ENCODE assay signal across 9 cellular contexts in the genomic region with DNA sequence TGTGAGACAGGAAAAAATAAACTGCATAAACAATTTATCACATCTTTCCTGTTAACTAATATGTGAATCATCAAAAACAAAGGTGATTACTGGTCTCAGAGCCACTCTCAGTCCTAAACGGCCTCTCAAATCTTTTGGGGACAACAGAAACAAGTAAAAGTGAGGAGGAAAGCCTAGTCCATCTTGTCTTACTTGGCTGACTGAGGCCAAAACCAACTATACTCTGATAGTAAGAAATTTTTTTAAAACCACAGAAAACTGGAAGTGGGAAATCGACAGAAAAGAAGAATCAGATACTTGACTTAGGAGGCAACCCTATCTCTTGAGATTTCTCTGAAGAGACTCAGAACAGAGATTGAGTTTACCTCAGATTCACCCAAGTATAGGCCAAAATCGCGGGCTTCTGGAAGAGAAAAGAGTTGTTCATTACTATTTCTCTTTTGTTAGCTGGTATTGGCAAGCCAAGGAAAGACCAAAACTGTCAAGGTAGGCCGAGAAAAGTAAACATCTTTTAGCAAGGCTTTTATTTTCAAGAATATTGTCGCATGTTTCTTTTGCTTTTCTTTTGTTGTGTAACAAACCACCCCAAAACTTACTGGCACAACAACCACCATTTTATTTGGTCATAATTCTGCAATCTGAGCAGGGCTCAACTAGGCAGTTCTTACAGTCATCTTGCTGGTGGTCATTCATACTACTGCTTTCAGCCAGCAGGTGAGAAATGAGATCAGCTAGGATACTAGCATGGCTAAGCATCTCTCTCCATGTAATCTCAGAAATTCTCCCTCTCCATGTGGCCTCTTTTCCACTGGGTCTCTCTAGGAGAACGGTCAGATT.
DNase-seq lines count a peak whose midpoint lies in the region; ATAC-seq lines count a peak whose summit lies in the region.
"Had no signal": no experiment of that assay in that cellular context is flagged by ENCODE, and none has a peak within 500 bp of the region (broad histone marks: within the 10 kb centered on the region; RNA-seq: fewer than 3 reads in every experiment).

No MANE protein-coding gene starts in this region.

- no peak overlapping the region for H3K4me3 Mint-ChIP-seq in stimulated activated naive CD8-positive, alpha-beta T cell treated with anti-CD3 and anti-CD28 coated beads, Interleukin-15, Interleukin-2, amounts not matched to agents 100 ng/mL and 50 ng/mL, for 24 hours
- H3K4me3 Mint-ChIP-seq in T-helper 2 cell treated with Interferon-gamma antibody and Interleukin-4, amounts not matched to agents 5 μg/mL and 100 μg/mL, for 36 hours, result no peak overlapping the region

- H3K27me3 Mint-ChIP-seq in stimulated activated naive CD8-positive, alpha-beta T cell treated with anti-CD3 and anti-CD28 coated beads, Interleukin-15, Interleukin-2, amounts not matched to agents 100 ng/mL and 50 ng/mL, for 24 hours, result no peaks in the 10 kb centered on the region
- no peaks in the 10 kb centered on the region for H3K27me3 Mint-ChIP-seq in T-helper 2 cell treated with Interferon-gamma antibody and Interleukin-4, amounts not matched to agents 5 μg/mL and 100 μg/mL, for 36 hours (ENCODE audit: low read depth)

- peak overlapping the region; percentile 63 for H3K27ac Mint-ChIP-seq in stimulated activated naive CD8-positive, alpha-beta T cell treated with anti-CD3 and anti-CD28 coated beads, Interleukin-15, Interleukin-2, amounts not matched to agents 100 ng/mL and 50 ng/mL, for 24 hours
- peak overlapping the region; percentile 69 for H3K27ac Mint-ChIP-seq in T-helper 2 cell treated with Interferon-gamma antibody and Interleukin-4, amounts not matched to agents 5 μg/mL and 100 μg/mL, for 36 hours

- no peak for DNase-seq in stimulated activated naive CD8-positive, alpha-beta T cell treated with anti-CD3 and anti-CD28 coated beads, Interleukin-15, Interleukin-2, amounts not matched to agents 100 U/mL and 50 U/mL, for 24 hours
- no peak for DNase-seq in T-helper 2 cell treated with Interferon-gamma antibody and Interleukin-4, amounts not matched to agents 5 μg/mL and 100 μg/mL, for 36 hours (ENCODE audit: low spot score)
- DNase-seq in HPDE6-E6E7 (ENCODE audit: extremely low spot score), result no peak
- no peak for DNase-seq in hypothalamus (lab: John Stamatoyannopoulos, UW)
- DNase-seq in anterior cingulate cortex (lab: John Stamatoyannopoulos, UW), result no peak
- DNase-seq: head of caudate nucleus had no signal

- peaks cover 55% of the 10 kb centered on the region for H3K36me3 Mint-ChIP-seq in stimulated activated naive CD8-positive, alpha-beta T cell treated with anti-CD3 and anti-CD28 coated beads, Interleukin-15, Interleukin-2, amounts not matched to agents 100 ng/mL and 50 ng/mL, for 24 hours (ENCODE audit: low read depth)
- peaks cover 30% of the 10 kb centered on the region for H3K36me3 Mint-ChIP-seq in T-helper 2 cell treated with Interferon-gamma antibody and Interleukin-4, amounts not matched to agents 5 μg/mL and 100 μg/mL, for 36 hours (ENCODE audit: low read depth)

- no peak for ATAC-seq in stimulated activated naive CD8-positive, alpha-beta T cell treated with anti-CD3 and anti-CD28 coated beads, Interleukin-15, Interleukin-2, amounts not matched to agents 100 U/mL and 50 U/mL, for 24 hours
- ATAC-seq in HG02938 (IDR thresholded peaks at IDR 0.05; ENCODE audit: unreplicated experiment) (peak; percentile 50), HG03457 (IDR thresholded peaks at IDR 0.05; ENCODE audit: unreplicated experiment) (no peak)

- no peaks in the 10 kb centered on the region for H3K9me3 Mint-ChIP-seq in stimulated activated naive CD8-positive, alpha-beta T cell treated with anti-CD3 and anti-CD28 coated beads, Interleukin-15, Interleukin-2, amounts not matched to agents 100 ng/mL and 50 ng/mL, for 24 hours
- no peaks in the 10 kb centered on the region for H3K9me3 Mint-ChIP-seq in T-helper 2 cell treated with Interferon-gamma antibody and Interleukin-4, amounts not matched to agents 5 μg/mL and 100 μg/mL, for 36 hours

- H3K4me1 Mint-ChIP-seq in stimulated activated naive CD8-positive, alpha-beta T cell treated with anti-CD3 and anti-CD28 coated beads, Interleukin-15, Interleukin-2, amounts not matched to agents 100 ng/mL and 50 ng/mL, for 24 hours (ENCODE audit: low read depth), result peaks cover 70% of the 10 kb centered on the region
- peaks cover 50% of the 10 kb centered on the region for H3K4me1 Mint-ChIP-seq in T-helper 2 cell treated with Interferon-gamma antibody and Interleukin-4, amounts not matched to agents 5 μg/mL and 100 μg/mL, for 36 hours (ENCODE audit: low read depth)
